23 cellular contexts compared by ENCODE assay signal in the genomic region with DNA sequence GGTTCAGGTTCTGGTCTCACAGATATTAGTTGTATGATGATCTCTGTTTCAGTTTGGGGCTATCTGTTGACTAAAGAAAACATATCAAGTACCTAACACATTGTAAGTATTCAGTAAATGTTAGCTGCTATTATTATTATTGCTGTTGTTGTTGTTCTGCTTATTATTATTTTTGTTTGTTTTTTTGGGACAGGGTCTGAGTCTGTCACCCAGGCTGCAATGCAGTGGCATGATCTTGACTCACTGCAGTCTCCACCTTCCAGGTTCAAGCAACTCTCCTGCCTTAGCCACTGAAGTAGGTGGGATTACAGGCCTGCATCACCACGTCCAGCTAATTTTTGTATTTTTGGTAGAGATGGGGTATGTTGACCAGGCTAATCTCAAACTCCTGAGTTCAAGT.
"Had no signal": no experiment of that assay in that cellular context is flagged by ENCODE, and none has a peak within 500 bp of the region (broad histone marks: within the 10 kb centered on the region; RNA-seq: fewer than 3 reads in every experiment).

No MANE protein-coding gene starts in this region.

- H3K27ac ChIP-seq: ascending aorta, body of pancreas, SJSA1 had no signal

- H3K4me1 ChIP-seq: ascending aorta, body of pancreas had no signal

- H3K4me3 Mint-ChIP-seq: activated B cell treated with CpG ODN at 0.5 μM for 24 hours; activated CD4-positive, alpha-beta T cell treated with anti-CD3 and anti-CD28 coated beads, Interleukin-2, amount 10 ng/mL, durations not matched to agents 24 days and 14 days; activated naive CD4-positive, alpha-beta T cell treated with anti-CD3 and anti-CD28 coated beads, Interleukin-2, amount 50 U/mL, for 24 hours; activated naive CD8-positive, alpha-beta T cell treated with anti-CD3 and anti-CD28 coated beads, Interleukin-2, amount 50 U/mL, for 24 hours had no signal

- H3K27me3 Mint-ChIP-seq: activated B cell treated with CpG ODN at 0.5 μM for 24 hours; activated CD4-positive, alpha-beta T cell treated with anti-CD3 and anti-CD28 coated beads, Interleukin-2, amount 10 ng/mL, durations not matched to agents 24 days and 14 days; activated naive CD4-positive, alpha-beta T cell treated with anti-CD3 and anti-CD28 coated beads, Interleukin-2, amount 50 U/mL, for 24 hours; activated naive CD8-positive, alpha-beta T cell treated with anti-CD3 and anti-CD28 coated beads, Interleukin-2, amount 50 U/mL, for 24 hours had no signal

- H3K4me3 ChIP-seq: ascending aorta, body of pancreas, MG63, SJSA1 had no signal

- H3K27ac Mint-ChIP-seq: activated CD4-positive, alpha-beta T cell treated with anti-CD3 and anti-CD28 coated beads, Interleukin-2, amount 10 ng/mL, durations not matched to agents 24 days and 14 days; activated naive CD4-positive, alpha-beta T cell treated with anti-CD3 and anti-CD28 coated beads, Interleukin-2, amount 50 U/mL, for 24 hours; activated naive CD8-positive, alpha-beta T cell treated with anti-CD3 and anti-CD28 coated beads, Interleukin-2, amount 50 U/mL, for 24 hours had no signal

- ATAC-seq: activated naive CD8-positive, alpha-beta T cell treated with anti-CD3 and anti-CD28 coated beads, Interleukin-2, amount 50 U/mL, for 24 hours; body of pancreas; SK-N-SH treated with all-trans-retinoic acid at 6 μM for 48 hours had no signal

- DNase-seq: activated B cell treated with CpG ODN at 0.5 μM for 24 hours; activated CD4-positive, alpha-beta T cell treated with anti-CD3 and anti-CD28 coated beads for 1 hour; activated CD4-positive, alpha-beta T cell treated with anti-CD3 and anti-CD28 coated beads, Interleukin-2, amount 10 ng/mL, durations not matched to agents 24 days and 14 days; activated CD4-positive, alpha-beta T cell treated with anti-CD3 and anti-CD28 coated beads, Interleukin-2, amount 50 U/mL, for 48 hours; activated naive CD8-positive, alpha-beta T cell treated with anti-CD3 and anti-CD28 coated beads, Interleukin-2, amount 50 U/mL, for 24 hours; activated T-cell treated with anti-CD3 and anti-CD28 coated beads for 4 hours; amniotic stem cell; body of pancreas; central memory CD4-positive, alpha-beta T cell; MG63; NCI-H1105; NCI-H1436; NCI-H1694 treated with DMSO at 0.1 percent for 48 hours; NCI-H2029 treated with DMSO at 0.1 percent for 48 hours; NCI-H510A treated with DMSO at 0.1 percent for 48 hours; NCI-H69; SHP77; SW 1271; T1000 had no signal

- H3K9me3 ChIP-seq: ascending aorta, body of pancreas, MG63, SJSA1 had no signal

- H3K9me3 Mint-ChIP-seq: activated B cell treated with CpG ODN at 0.5 μM for 24 hours; activated CD4-positive, alpha-beta T cell treated with anti-CD3 and anti-CD28 coated beads, Interleukin-2, amount 10 ng/mL, durations not matched to agents 24 days and 14 days; activated naive CD4-positive, alpha-beta T cell treated with anti-CD3 and anti-CD28 coated beads, Interleukin-2, amount 50 U/mL, for 24 hours; activated naive CD8-positive, alpha-beta T cell treated with anti-CD3 and anti-CD28 coated beads, Interleukin-2, amount 50 U/mL, for 24 hours had no signal

- H3K27me3 ChIP-seq: ascending aorta, body of pancreas, MG63, SJSA1 had no signal
